1 cellular context compared by ENCODE assay signal in the genomic region with DNA sequence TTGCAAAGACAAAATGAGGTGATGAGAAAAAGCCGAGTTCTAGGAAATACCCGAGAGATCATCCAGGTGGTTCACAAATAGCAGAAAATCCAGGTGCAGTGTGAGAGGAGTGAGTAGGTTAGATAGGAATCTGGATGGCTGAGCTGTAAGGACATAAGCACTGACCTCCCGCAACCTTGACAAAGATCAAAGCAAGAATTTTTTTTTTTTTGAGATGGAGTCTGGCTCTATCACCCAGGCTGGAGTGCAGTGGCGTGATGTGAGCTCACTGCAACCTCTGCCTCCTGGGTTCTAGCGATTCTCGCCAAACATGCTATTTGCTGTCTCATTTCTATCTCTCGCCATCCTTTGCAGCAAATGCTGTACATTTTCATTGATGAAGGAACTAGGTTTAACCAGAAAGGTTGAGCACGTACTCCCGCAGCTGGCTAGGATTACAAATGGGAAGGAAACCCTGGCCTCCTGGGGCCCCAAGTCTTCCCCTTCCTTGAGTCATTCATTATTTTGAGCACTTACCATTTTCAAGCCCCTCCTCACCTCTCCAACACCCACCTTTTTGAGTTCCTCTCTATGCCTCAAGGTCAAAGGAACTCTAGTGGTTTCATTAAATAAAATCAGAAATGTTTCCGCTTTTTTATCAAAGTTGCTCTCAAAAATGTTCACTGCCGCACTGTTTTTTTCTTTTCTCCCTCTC.
TF ChIP-seq lines count a peak whose summit lies in the region.

No MANE protein-coding gene starts in this region.

TF ChIP-seq in HepG2, 621 proteins besides CTCF, POLR2A, EP300 and RAD21 (continued from another document):
- TF ChIP-seq, protein P1, sequence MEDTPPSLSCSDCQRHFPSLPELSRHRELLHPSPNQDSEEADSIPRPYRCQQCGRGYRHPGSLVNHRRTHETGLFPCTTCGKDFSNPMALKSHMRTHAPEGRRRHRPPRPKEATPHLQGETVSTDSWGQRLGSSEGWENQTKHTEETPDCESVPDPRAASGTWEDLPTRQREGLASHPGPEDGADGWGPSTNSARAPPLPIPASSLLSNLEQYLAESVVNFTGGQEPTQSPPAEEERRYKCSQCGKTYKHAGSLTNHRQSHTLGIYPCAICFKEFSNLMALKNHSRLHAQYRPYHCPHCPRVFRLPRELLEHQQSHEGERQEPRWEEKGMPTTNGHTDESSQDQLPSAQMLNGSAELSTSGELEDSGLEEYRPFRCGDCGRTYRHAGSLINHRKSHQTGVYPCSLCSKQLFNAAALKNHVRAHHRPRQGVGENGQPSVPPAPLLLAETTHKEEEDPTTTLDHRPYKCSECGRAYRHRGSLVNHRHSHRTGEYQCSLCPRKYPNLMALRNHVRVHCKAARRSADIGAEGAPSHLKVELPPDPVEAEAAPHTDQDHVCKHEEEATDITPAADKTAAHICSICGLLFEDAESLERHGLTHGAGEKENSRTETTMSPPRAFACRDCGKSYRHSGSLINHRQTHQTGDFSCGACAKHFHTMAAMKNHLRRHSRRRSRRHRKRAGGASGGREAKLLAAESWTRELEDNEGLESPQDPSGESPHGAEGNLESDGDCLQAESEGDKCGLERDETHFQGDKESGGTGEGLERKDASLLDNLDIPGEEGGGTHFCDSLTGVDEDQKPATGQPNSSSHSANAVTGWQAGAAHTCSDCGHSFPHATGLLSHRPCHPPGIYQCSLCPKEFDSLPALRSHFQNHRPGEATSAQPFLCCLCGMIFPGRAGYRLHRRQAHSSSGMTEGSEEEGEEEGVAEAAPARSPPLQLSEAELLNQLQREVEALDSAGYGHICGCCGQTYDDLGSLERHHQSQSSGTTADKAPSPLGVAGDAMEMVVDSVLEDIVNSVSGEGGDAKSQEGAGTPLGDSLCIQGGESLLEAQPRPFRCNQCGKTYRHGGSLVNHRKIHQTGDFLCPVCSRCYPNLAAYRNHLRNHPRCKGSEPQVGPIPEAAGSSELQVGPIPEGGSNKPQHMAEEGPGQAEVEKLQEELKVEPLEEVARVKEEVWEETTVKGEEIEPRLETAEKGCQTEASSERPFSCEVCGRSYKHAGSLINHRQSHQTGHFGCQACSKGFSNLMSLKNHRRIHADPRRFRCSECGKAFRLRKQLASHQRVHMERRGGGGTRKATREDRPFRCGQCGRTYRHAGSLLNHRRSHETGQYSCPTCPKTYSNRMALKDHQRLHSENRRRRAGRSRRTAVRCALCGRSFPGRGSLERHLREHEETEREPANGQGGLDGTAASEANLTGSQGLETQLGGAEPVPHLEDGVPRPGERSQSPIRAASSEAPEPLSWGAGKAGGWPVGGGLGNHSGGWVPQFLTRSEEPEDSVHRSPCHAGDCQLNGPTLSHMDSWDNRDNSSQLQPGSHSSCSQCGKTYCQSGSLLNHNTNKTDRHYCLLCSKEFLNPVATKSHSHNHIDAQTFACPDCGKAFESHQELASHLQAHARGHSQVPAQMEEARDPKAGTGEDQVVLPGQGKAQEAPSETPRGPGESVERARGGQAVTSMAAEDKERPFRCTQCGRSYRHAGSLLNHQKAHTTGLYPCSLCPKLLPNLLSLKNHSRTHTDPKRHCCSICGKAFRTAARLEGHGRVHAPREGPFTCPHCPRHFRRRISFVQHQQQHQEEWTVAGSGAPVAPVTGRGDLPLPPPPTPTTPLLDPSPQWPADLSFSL (CRISPR knock-in tag; IDR thresholded peaks at IDR 0.05), result no peak
- TF ChIP-seq, protein P2, sequence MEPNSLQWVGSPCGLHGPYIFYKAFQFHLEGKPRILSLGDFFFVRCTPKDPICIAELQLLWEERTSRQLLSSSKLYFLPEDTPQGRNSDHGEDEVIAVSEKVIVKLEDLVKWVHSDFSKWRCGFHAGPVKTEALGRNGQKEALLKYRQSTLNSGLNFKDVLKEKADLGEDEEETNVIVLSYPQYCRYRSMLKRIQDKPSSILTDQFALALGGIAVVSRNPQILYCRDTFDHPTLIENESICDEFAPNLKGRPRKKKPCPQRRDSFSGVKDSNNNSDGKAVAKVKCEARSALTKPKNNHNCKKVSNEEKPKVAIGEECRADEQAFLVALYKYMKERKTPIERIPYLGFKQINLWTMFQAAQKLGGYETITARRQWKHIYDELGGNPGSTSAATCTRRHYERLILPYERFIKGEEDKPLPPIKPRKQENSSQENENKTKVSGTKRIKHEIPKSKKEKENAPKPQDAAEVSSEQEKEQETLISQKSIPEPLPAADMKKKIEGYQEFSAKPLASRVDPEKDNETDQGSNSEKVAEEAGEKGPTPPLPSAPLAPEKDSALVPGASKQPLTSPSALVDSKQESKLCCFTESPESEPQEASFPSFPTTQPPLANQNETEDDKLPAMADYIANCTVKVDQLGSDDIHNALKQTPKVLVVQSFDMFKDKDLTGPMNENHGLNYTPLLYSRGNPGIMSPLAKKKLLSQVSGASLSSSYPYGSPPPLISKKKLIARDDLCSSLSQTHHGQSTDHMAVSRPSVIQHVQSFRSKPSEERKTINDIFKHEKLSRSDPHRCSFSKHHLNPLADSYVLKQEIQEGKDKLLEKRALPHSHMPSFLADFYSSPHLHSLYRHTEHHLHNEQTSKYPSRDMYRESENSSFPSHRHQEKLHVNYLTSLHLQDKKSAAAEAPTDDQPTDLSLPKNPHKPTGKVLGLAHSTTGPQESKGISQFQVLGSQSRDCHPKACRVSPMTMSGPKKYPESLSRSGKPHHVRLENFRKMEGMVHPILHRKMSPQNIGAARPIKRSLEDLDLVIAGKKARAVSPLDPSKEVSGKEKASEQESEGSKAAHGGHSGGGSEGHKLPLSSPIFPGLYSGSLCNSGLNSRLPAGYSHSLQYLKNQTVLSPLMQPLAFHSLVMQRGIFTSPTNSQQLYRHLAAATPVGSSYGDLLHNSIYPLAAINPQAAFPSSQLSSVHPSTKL (CRISPR knock-in tag; IDR thresholded peaks at IDR 0.05), result peak; percentile 69
- TF ChIP-seq ZNF773 (CRISPR knock-in tag; IDR thresholded peaks at IDR 0.05; ENCODE audit: borderline replicate concordance) (no peak), SMAD1 (CRISPR knock-in tag; IDR thresholded peaks at IDR 0.05; ENCODE audit: borderline replicate concordance, low read depth) (no peak), TEAD3 (CRISPR knock-in tag; optimal IDR thresholded peaks at IDR 0.05; ENCODE audit: borderline replicate concordance) (peak; percentile 70), EHMT2 (IDR thresholded peaks at IDR 0.05; ENCODE audit: borderline replicate concordance, low read depth, low read length) (no peak), KLF13 (CRISPR knock-in tag; IDR thresholded peaks at IDR 0.05) (no peak), ZEB1 (IDR thresholded peaks at IDR 0.05; ENCODE audit: insufficient replicate concordance, low read depth) (peak; percentile 85), SRSF1 (optimal IDR thresholded peaks at IDR 0.05; ENCODE audit: low read depth, low read length) (no peak), FOSL2 (CRISPR knock-in tag; IDR thresholded peaks at IDR 0.05) (peak; percentile 80), ZNF556 (CRISPR knock-in tag; IDR thresholded peaks at IDR 0.05; ENCODE audit: borderline replicate concordance) (no peak), ZFP36 (IDR thresholded peaks at IDR 0.05; ENCODE audit: borderline replicate concordance, low read depth, low read length, partially characterized antibody) (no peak), ZSCAN21 (CRISPR knock-in tag; IDR thresholded peaks at IDR 0.05; ENCODE audit: borderline replicate concordance) (no peak), ZNF572 (CRISPR knock-in tag; IDR thresholded peaks at IDR 0.05) (no peak)
- TF ChIP-seq, protein P3, sequence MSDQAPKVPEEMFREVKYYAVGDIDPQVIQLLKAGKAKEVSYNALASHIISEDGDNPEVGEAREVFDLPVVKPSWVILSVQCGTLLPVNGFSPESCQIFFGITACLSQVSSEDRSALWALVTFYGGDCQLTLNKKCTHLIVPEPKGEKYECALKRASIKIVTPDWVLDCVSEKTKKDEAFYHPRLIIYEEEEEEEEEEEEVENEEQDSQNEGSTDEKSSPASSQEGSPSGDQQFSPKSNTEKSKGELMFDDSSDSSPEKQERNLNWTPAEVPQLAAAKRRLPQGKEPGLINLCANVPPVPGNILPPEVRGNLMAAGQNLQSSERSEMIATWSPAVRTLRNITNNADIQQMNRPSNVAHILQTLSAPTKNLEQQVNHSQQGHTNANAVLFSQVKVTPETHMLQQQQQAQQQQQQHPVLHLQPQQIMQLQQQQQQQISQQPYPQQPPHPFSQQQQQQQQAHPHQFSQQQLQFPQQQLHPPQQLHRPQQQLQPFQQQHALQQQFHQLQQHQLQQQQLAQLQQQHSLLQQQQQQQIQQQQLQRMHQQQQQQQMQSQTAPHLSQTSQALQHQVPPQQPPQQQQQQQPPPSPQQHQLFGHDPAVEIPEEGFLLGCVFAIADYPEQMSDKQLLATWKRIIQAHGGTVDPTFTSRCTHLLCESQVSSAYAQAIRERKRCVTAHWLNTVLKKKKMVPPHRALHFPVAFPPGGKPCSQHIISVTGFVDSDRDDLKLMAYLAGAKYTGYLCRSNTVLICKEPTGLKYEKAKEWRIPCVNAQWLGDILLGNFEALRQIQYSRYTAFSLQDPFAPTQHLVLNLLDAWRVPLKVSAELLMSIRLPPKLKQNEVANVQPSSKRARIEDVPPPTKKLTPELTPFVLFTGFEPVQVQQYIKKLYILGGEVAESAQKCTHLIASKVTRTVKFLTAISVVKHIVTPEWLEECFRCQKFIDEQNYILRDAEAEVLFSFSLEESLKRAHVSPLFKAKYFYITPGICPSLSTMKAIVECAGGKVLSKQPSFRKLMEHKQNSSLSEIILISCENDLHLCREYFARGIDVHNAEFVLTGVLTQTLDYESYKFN (CRISPR knock-in tag; conservative IDR thresholded peaks at IDR 0.05), result 0 out of 2 replicates have a peak, but pooled peaks have one; percentile 28
- TF ChIP-seq, protein P4, sequence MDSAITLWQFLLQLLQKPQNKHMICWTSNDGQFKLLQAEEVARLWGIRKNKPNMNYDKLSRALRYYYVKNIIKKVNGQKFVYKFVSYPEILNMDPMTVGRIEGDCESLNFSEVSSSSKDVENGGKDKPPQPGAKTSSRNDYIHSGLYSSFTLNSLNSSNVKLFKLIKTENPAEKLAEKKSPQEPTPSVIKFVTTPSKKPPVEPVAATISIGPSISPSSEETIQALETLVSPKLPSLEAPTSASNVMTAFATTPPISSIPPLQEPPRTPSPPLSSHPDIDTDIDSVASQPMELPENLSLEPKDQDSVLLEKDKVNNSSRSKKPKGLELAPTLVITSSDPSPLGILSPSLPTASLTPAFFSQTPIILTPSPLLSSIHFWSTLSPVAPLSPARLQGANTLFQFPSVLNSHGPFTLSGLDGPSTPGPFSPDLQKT (CRISPR knock-in tag; IDR thresholded peaks at IDR 0.05; ENCODE audit: borderline replicate concordance), result no peak
- TF ChIP-seq, protein P5, sequence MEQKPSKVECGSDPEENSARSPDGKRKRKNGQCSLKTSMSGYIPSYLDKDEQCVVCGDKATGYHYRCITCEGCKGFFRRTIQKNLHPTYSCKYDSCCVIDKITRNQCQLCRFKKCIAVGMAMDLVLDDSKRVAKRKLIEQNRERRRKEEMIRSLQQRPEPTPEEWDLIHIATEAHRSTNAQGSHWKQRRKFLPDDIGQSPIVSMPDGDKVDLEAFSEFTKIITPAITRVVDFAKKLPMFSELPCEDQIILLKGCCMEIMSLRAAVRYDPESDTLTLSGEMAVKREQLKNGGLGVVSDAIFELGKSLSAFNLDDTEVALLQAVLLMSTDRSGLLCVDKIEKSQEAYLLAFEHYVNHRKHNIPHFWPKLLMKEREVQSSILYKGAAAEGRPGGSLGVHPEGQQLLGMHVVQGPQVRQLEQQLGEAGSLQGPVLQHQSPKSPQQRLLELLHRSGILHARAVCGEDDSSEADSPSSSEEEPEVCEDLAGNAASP (CRISPR knock-in tag; IDR thresholded peaks at IDR 0.05; ENCODE audit: borderline replicate concordance), result peak; percentile 42; the same call in 1 of the 2 replicates
- TF ChIP-seq, protein P6, sequence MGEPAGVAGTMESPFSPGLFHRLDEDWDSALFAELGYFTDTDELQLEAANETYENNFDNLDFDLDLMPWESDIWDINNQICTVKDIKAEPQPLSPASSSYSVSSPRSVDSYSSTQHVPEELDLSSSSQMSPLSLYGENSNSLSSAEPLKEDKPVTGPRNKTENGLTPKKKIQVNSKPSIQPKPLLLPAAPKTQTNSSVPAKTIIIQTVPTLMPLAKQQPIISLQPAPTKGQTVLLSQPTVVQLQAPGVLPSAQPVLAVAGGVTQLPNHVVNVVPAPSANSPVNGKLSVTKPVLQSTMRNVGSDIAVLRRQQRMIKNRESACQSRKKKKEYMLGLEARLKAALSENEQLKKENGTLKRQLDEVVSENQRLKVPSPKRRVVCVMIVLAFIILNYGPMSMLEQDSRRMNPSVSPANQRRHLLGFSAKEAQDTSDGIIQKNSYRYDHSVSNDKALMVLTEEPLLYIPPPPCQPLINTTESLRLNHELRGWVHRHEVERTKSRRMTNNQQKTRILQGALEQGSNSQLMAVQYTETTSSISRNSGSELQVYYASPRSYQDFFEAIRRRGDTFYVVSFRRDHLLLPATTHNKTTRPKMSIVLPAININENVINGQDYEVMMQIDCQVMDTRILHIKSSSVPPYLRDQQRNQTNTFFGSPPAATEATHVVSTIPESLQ (CRISPR knock-in tag; conservative IDR thresholded peaks at IDR 0.05), result no peak
TF ChIP-seq in HepG2: peak in this region for 28.
